Comparison of ENCODE assay signal across 1 cellular context in genomic region chr1:192702212-192702993, GRCh38.
TF ChIP-seq lines count a peak whose summit lies in the region.

No MANE protein-coding gene starts in this region.

TF ChIP-seq in HepG2, 621 proteins besides CTCF, POLR2A, EP300 and RAD21 (continued from another document and continues in another):
- TF ChIP-seq, protein P1, sequence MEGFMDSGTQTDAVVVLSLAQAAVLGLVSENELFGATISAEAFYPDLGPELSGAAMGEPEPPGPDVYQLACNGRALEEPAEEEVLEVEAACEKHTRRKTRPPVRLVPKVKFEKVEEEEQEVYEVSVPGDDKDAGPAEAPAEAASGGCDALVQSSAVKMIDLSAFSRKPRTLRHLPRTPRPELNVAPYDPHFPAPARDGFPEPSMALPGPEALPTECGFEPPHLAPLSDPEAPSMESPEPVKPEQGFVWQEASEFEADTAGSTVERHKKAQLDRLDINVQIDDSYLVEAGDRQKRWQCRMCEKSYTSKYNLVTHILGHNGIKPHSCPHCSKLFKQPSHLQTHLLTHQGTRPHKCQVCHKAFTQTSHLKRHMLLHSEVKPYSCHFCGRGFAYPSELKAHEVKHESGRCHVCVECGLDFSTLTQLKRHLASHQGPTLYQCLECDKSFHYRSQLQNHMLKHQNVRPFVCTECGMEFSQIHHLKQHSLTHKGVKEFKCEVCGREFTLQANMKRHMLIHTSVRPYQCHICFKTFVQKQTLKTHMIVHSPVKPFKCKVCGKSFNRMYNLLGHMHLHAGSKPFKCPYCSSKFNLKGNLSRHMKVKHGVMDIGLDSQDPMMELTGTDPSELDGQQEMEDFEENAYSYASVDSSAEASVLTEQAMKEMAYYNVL (CRISPR knock-in tag; IDR thresholded peaks at IDR 0.05; ENCODE audit: borderline replicate concordance), result no peak
- TF ChIP-seq SOX6 (IDR thresholded peaks at IDR 0.05) (no peak), SOX6 (CRISPR knock-in tag; IDR thresholded peaks at IDR 0.05) (peak; percentile 72; the same call in 1 of the 2 replicates), ZNF777 (CRISPR knock-in tag; IDR thresholded peaks at IDR 0.05) (no peak), TRAFD1 (CRISPR knock-in tag; IDR thresholded peaks at IDR 0.05; ENCODE audit: borderline replicate concordance) (no peak), SOX13 (IDR thresholded peaks at IDR 0.05) (no peak), SOX13 (CRISPR knock-in tag; conservative IDR thresholded peaks at IDR 0.05 in 1 of 2, IDR thresholded peaks at IDR 0.05 in 1 of 2) (peak in 1 of 2 experiments; percentile 86; a peak in 2 of 4 replicates), ZC3H13 (CRISPR knock-in tag; IDR thresholded peaks at IDR 0.05) (no peak), HHEX (CRISPR knock-in tag; IDR thresholded peaks at IDR 0.05) (no peak), SMC3 (IDR thresholded peaks at IDR 0.05; ENCODE audit: low read length) (no peak), ZNF790 (CRISPR knock-in tag; IDR thresholded peaks at IDR 0.05; ENCODE audit: borderline replicate concordance) (no peak), NBN (conservative IDR thresholded peaks at IDR 0.05) (no peak), ZNF101 (CRISPR knock-in tag; IDR thresholded peaks at IDR 0.05; ENCODE audit: borderline replicate concordance, low read depth) (no peak), PHF5A (CRISPR knock-in tag; IDR thresholded peaks at IDR 0.05; ENCODE audit: low read depth, unreplicated experiment) (no peak), ATF7-NPFF (CRISPR knock-in tag; IDR thresholded peaks at IDR 0.05; ENCODE audit: low read depth) (no peak), ZNF703 (CRISPR knock-in tag; IDR thresholded peaks at IDR 0.05; ENCODE audit: borderline replicate concordance) (no peak), ZBTB21 (CRISPR knock-in tag; IDR thresholded peaks at IDR 0.05) (no peak), MAFG (CRISPR knock-in tag; IDR thresholded peaks at IDR 0.05) (no peak), ZNF232 (CRISPR knock-in tag; IDR thresholded peaks at IDR 0.05; ENCODE audit: borderline replicate concordance) (no peak), NFE2 (CRISPR knock-in tag; IDR thresholded peaks at IDR 0.05) (no peak), AHR (CRISPR knock-in tag; IDR thresholded peaks at IDR 0.05) (no peak), ZNF256 (CRISPR knock-in tag; conservative IDR thresholded peaks at IDR 0.05) (no peak), ERF (CRISPR knock-in tag; IDR thresholded peaks at IDR 0.05) (no peak), MAX (IDR thresholded peaks at IDR 0.05) (no peak), FOXO4 (CRISPR knock-in tag; conservative IDR thresholded peaks at IDR 0.05) (no peak), HBP1 (CRISPR knock-in tag; IDR thresholded peaks at IDR 0.05; ENCODE audit: low read depth) (no peak), ZNF781 (CRISPR knock-in tag; IDR thresholded peaks at IDR 0.05; ENCODE audit: borderline replicate concordance, not compliant biosample characterization) (no peak), ZNF841 (CRISPR knock-in tag; IDR thresholded peaks at IDR 0.05; ENCODE audit: borderline replicate concordance) (no peak), ZNF574 (CRISPR knock-in tag; IDR thresholded peaks at IDR 0.05) (no peak), SP1 (IDR thresholded peaks at IDR 0.05) (no peak), SP1 (CRISPR knock-in tag; IDR thresholded peaks at IDR 0.05) (no peak), HNRNPL (IDR thresholded peaks at IDR 0.05; ENCODE audit: low read depth, low read length) (no peak), NCOA1 (CRISPR knock-in tag; IDR thresholded peaks at IDR 0.05) (no peak), PITX1 (CRISPR knock-in tag; IDR thresholded peaks at IDR 0.05) (no peak), MIER3 (CRISPR knock-in tag; IDR thresholded peaks at IDR 0.05; ENCODE audit: borderline replicate concordance) (no peak), CEBPB (IDR thresholded peaks at IDR 0.05; ENCODE audit: borderline replicate concordance, low read depth, low read length) (peak; percentile 91)
- TF ChIP-seq, protein P2, sequence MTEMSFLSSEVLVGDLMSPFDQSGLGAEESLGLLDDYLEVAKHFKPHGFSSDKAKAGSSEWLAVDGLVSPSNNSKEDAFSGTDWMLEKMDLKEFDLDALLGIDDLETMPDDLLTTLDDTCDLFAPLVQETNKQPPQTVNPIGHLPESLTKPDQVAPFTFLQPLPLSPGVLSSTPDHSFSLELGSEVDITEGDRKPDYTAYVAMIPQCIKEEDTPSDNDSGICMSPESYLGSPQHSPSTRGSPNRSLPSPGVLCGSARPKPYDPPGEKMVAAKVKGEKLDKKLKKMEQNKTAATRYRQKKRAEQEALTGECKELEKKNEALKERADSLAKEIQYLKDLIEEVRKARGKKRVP (CRISPR knock-in tag; IDR thresholded peaks at IDR 0.05), result peak in 1 of 2 experiments; percentile 66; a peak in 2 of 4 replicates
- TF ChIP-seq, protein P3, sequence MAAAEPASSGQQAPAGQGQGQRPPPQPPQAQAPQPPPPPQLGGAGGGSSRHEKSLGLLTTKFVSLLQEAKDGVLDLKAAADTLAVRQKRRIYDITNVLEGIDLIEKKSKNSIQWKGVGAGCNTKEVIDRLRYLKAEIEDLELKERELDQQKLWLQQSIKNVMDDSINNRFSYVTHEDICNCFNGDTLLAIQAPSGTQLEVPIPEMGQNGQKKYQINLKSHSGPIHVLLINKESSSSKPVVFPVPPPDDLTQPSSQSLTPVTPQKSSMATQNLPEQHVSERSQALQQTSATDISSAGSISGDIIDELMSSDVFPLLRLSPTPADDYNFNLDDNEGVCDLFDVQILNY (CRISPR knock-in tag; conservative IDR thresholded peaks at IDR 0.05), result no peak
- TF ChIP-seq, protein P4, sequence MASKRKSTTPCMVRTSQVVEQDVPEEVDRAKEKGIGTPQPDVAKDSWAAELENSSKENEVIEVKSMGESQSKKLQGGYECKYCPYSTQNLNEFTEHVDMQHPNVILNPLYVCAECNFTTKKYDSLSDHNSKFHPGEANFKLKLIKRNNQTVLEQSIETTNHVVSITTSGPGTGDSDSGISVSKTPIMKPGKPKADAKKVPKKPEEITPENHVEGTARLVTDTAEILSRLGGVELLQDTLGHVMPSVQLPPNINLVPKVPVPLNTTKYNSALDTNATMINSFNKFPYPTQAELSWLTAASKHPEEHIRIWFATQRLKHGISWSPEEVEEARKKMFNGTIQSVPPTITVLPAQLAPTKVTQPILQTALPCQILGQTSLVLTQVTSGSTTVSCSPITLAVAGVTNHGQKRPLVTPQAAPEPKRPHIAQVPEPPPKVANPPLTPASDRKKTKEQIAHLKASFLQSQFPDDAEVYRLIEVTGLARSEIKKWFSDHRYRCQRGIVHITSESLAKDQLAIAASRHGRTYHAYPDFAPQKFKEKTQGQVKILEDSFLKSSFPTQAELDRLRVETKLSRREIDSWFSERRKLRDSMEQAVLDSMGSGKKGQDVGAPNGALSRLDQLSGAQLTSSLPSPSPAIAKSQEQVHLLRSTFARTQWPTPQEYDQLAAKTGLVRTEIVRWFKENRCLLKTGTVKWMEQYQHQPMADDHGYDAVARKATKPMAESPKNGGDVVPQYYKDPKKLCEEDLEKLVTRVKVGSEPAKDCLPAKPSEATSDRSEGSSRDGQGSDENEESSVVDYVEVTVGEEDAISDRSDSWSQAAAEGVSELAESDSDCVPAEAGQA (IDR thresholded peaks at IDR 0.05; ENCODE audit: low read depth), result no peak
- TF ChIP-seq, protein P4 (CRISPR knock-in tag; IDR thresholded peaks at IDR 0.05; ENCODE audit: borderline replicate concordance), result no peak; the same call in 1 of the 2 replicates
- TF ChIP-seq, protein P5, sequence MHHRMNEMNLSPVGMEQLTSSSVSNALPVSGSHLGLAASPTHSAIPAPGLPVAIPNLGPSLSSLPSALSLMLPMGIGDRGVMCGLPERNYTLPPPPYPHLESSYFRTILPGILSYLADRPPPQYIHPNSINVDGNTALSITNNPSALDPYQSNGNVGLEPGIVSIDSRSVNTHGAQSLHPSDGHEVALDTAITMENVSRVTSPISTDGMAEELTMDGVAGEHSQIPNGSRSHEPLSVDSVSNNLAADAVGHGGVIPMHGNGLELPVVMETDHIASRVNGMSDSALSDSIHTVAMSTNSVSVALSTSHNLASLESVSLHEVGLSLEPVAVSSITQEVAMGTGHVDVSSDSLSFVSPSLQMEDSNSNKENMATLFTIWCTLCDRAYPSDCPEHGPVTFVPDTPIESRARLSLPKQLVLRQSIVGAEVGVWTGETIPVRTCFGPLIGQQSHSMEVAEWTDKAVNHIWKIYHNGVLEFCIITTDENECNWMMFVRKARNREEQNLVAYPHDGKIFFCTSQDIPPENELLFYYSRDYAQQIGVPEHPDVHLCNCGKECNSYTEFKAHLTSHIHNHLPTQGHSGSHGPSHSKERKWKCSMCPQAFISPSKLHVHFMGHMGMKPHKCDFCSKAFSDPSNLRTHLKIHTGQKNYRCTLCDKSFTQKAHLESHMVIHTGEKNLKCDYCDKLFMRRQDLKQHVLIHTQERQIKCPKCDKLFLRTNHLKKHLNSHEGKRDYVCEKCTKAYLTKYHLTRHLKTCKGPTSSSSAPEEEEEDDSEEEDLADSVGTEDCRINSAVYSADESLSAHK (CRISPR knock-in tag; IDR thresholded peaks at IDR 0.05; ENCODE audit: borderline replicate concordance), result no peak
- TF ChIP-seq, protein P6, sequence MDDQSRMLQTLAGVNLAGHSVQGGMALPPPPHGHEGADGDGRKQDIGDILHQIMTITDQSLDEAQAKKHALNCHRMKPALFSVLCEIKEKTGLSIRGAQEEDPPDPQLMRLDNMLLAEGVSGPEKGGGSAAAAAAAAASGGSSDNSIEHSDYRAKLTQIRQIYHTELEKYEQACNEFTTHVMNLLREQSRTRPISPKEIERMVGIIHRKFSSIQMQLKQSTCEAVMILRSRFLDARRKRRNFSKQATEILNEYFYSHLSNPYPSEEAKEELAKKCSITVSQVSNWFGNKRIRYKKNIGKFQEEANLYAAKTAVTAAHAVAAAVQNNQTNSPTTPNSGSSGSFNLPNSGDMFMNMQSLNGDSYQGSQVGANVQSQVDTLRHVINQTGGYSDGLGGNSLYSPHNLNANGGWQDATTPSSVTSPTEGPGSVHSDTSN (CRISPR knock-in tag; IDR thresholded peaks at IDR 0.05; ENCODE audit: borderline replicate concordance), result no peak
